ENCODE assay signal across 1 cellular context in the genomic region with DNA sequence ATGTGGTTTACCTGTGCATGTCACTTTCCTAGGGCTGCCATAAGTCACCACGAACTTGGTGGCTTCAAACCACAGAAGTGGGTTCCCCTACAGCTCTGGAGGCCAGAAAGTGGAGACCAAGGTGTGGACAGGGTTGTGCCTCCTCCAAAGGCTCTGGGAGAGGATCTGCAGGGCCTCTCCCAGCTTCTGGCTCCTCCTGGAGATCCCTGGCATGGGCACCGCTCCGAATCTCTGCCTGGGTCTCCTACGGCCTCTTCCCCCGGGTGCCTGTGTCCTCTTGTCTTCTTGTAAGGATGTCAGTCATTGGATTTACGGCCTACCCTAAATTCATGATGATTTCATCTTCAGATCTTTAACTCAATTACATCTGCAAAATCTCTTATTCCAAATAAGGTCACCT.
TF ChIP-seq lines count a peak whose summit lies in the region.

No MANE protein-coding gene starts in this region.

TF ChIP-seq in GM23338, 12 proteins besides CTCF, POLR2A, EP300 and RAD21:
- TF ChIP-seq, protein P1, sequence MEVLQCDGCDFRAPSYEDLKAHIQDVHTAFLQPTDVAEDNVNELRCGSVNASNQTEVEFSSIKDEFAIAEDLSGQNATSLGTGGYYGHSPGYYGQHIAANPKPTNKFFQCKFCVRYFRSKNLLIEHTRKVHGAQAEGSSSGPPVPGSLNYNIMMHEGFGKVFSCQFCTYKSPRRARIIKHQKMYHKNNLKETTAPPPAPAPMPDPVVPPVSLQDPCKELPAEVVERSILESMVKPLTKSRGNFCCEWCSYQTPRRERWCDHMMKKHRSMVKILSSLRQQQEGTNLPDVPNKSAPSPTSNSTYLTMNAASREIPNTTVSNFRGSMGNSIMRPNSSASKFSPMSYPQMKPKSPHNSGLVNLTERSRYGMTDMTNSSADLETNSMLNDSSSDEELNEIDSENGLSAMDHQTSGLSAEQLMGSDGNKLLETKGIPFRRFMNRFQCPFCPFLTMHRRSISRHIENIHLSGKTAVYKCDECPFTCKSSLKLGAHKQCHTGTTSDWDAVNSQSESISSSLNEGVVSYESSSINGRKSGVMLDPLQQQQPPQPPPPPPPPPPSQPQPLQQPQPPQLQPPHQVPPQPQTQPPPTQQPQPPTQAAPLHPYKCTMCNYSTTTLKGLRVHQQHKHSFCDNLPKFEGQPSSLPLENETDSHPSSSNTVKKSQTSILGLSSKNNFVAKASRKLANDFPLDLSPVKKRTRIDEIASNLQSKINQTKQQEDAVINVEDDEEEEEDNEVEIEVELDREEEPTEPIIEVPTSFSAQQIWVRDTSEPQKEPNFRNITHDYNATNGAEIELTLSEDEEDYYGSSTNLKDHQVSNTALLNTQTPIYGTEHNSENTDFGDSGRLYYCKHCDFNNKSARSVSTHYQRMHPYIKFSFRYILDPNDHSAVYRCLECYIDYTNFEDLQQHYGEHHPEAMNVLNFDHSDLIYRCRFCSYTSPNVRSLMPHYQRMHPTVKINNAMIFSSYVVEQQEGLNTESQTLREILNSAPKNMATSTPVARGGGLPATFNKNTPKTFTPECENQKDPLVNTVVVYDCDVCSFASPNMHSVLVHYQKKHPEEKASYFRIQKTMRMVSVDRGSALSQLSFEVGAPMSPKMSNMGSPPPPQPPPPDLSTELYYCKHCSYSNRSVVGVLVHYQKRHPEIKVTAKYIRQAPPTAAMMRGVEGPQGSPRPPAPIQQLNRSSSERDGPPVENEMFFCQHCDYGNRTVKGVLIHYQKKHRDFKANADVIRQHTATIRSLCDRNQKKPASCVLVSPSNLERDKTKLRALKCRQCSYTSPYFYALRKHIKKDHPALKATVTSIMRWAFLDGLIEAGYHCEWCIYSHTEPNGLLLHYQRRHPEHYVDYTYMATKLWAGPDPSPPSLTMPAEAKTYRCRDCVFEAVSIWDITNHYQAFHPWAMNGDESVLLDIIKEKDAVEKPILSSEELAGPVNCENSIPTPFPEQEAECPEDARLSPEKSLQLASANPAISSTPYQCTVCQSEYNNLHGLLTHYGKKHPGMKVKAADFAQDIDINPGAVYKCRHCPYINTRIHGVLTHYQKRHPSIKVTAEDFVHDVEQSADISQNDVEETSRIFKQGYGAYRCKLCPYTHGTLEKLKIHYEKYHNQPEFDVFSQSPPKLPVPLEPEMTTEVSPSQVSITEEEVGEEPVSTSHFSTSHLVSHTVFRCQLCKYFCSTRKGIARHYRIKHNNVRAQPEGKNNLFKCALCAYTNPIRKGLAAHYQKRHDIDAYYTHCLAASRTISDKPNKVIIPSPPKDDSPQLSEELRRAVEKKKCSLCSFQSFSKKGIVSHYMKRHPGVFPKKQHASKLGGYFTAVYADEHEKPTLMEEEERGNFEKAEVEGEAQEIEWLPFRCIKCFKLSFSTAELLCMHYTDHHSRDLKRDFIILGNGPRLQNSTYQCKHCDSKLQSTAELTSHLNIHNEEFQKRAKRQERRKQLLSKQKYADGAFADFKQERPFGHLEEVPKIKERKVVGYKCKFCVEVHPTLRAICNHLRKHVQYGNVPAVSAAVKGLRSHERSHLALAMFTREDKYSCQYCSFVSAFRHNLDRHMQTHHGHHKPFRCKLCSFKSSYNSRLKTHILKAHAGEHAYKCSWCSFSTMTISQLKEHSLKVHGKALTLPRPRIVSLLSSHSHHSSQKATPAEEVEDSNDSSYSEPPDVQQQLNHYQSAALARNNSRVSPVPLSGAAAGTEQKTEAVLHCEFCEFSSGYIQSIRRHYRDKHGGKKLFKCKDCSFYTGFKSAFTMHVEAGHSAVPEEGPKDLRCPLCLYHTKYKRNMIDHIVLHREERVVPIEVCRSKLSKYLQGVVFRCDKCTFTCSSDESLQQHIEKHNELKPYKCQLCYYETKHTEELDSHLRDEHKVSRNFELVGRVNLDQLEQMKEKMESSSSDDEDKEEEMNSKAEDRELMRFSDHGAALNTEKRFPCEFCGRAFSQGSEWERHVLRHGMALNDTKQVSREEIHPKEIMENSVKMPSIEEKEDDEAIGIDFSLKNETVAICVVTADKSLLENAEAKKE (CRISPR knock-in tag; IDR thresholded peaks at IDR 0.05), result no peak
- TF ChIP-seq NANOG (IDR thresholded peaks at IDR 0.05; ENCODE audit: borderline replicate concordance), result no peak
- no peak for TF ChIP-seq EZH2 (IDR thresholded peaks at IDR 0.05; ENCODE audit: low read depth, unreplicated experiment)
- no peak for TF ChIP-seq CREB1 (CRISPR knock-in tag; IDR thresholded peaks at IDR 0.05; ENCODE audit: low read depth)
- no peak for TF ChIP-seq STAT1 (IDR thresholded peaks at IDR 0.05; ENCODE audit: unreplicated experiment)
- no peak for TF ChIP-seq ZNF114 (CRISPR knock-in tag; IDR thresholded peaks at IDR 0.05)
- TF ChIP-seq JUNB (IDR thresholded peaks at IDR 0.05; ENCODE audit: unreplicated experiment), result no peak
- TF ChIP-seq, protein P2, sequence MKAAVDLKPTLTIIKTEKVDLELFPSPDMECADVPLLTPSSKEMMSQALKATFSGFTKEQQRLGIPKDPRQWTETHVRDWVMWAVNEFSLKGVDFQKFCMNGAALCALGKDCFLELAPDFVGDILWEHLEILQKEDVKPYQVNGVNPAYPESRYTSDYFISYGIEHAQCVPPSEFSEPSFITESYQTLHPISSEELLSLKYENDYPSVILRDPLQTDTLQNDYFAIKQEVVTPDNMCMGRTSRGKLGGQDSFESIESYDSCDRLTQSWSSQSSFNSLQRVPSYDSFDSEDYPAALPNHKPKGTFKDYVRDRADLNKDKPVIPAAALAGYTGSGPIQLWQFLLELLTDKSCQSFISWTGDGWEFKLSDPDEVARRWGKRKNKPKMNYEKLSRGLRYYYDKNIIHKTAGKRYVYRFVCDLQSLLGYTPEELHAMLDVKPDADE (IDR thresholded peaks at IDR 0.05), result no peak
- TF ChIP-seq, protein P3, sequence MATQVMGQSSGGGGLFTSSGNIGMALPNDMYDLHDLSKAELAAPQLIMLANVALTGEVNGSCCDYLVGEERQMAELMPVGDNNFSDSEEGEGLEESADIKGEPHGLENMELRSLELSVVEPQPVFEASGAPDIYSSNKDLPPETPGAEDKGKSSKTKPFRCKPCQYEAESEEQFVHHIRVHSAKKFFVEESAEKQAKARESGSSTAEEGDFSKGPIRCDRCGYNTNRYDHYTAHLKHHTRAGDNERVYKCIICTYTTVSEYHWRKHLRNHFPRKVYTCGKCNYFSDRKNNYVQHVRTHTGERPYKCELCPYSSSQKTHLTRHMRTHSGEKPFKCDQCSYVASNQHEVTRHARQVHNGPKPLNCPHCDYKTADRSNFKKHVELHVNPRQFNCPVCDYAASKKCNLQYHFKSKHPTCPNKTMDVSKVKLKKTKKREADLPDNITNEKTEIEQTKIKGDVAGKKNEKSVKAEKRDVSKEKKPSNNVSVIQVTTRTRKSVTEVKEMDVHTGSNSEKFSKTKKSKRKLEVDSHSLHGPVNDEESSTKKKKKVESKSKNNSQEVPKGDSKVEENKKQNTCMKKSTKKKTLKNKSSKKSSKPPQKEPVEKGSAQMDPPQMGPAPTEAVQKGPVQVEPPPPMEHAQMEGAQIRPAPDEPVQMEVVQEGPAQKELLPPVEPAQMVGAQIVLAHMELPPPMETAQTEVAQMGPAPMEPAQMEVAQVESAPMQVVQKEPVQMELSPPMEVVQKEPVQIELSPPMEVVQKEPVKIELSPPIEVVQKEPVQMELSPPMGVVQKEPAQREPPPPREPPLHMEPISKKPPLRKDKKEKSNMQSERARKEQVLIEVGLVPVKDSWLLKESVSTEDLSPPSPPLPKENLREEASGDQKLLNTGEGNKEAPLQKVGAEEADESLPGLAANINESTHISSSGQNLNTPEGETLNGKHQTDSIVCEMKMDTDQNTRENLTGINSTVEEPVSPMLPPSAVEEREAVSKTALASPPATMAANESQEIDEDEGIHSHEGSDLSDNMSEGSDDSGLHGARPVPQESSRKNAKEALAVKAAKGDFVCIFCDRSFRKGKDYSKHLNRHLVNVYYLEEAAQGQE (IDR thresholded peaks at IDR 0.05; ENCODE audit: unreplicated experiment), result no peak
